In the genomic region with DNA sequence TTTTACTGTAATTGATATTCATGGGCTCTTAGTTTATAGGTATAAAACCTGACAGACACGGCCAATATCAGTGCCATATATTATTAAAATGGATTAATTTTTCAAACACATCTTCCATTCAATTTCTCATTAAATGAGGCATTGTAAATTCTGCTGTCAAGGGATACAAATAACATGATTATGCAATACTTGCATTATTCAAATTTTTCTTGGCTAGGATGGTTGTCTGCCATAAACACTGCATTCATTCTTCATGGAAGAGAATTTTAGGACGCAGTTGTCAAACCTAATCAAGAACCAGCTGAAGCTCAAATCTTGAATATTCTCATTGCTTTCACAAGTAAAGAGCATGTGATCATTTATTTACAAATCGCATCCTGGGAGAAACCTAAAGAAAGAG, we compare ENCODE assay signal across 2 cellular contexts.
TF ChIP-seq lines count a peak whose summit lies in the region.

No MANE protein-coding gene starts in this region.

TF ChIP-seq in HepG2, 621 proteins besides CTCF, POLR2A, EP300 and RAD21 (continued from another document):
- TF ChIP-seq, protein P1, sequence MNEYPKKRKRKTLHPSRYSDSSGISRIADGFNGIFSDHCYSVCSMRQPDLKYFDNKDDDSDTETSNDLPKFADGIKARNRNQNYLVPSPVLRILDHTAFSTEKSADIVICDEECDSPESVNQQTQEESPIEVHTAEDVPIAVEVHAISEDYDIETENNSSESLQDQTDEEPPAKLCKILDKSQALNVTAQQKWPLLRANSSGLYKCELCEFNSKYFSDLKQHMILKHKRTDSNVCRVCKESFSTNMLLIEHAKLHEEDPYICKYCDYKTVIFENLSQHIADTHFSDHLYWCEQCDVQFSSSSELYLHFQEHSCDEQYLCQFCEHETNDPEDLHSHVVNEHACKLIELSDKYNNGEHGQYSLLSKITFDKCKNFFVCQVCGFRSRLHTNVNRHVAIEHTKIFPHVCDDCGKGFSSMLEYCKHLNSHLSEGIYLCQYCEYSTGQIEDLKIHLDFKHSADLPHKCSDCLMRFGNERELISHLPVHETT (CRISPR knock-in tag; conservative IDR thresholded peaks at IDR 0.05) = no peak

TF ChIP-seq in GM23338, 12 proteins besides CTCF, POLR2A, EP300 and RAD21:
- TF ChIP-seq, protein P2, sequence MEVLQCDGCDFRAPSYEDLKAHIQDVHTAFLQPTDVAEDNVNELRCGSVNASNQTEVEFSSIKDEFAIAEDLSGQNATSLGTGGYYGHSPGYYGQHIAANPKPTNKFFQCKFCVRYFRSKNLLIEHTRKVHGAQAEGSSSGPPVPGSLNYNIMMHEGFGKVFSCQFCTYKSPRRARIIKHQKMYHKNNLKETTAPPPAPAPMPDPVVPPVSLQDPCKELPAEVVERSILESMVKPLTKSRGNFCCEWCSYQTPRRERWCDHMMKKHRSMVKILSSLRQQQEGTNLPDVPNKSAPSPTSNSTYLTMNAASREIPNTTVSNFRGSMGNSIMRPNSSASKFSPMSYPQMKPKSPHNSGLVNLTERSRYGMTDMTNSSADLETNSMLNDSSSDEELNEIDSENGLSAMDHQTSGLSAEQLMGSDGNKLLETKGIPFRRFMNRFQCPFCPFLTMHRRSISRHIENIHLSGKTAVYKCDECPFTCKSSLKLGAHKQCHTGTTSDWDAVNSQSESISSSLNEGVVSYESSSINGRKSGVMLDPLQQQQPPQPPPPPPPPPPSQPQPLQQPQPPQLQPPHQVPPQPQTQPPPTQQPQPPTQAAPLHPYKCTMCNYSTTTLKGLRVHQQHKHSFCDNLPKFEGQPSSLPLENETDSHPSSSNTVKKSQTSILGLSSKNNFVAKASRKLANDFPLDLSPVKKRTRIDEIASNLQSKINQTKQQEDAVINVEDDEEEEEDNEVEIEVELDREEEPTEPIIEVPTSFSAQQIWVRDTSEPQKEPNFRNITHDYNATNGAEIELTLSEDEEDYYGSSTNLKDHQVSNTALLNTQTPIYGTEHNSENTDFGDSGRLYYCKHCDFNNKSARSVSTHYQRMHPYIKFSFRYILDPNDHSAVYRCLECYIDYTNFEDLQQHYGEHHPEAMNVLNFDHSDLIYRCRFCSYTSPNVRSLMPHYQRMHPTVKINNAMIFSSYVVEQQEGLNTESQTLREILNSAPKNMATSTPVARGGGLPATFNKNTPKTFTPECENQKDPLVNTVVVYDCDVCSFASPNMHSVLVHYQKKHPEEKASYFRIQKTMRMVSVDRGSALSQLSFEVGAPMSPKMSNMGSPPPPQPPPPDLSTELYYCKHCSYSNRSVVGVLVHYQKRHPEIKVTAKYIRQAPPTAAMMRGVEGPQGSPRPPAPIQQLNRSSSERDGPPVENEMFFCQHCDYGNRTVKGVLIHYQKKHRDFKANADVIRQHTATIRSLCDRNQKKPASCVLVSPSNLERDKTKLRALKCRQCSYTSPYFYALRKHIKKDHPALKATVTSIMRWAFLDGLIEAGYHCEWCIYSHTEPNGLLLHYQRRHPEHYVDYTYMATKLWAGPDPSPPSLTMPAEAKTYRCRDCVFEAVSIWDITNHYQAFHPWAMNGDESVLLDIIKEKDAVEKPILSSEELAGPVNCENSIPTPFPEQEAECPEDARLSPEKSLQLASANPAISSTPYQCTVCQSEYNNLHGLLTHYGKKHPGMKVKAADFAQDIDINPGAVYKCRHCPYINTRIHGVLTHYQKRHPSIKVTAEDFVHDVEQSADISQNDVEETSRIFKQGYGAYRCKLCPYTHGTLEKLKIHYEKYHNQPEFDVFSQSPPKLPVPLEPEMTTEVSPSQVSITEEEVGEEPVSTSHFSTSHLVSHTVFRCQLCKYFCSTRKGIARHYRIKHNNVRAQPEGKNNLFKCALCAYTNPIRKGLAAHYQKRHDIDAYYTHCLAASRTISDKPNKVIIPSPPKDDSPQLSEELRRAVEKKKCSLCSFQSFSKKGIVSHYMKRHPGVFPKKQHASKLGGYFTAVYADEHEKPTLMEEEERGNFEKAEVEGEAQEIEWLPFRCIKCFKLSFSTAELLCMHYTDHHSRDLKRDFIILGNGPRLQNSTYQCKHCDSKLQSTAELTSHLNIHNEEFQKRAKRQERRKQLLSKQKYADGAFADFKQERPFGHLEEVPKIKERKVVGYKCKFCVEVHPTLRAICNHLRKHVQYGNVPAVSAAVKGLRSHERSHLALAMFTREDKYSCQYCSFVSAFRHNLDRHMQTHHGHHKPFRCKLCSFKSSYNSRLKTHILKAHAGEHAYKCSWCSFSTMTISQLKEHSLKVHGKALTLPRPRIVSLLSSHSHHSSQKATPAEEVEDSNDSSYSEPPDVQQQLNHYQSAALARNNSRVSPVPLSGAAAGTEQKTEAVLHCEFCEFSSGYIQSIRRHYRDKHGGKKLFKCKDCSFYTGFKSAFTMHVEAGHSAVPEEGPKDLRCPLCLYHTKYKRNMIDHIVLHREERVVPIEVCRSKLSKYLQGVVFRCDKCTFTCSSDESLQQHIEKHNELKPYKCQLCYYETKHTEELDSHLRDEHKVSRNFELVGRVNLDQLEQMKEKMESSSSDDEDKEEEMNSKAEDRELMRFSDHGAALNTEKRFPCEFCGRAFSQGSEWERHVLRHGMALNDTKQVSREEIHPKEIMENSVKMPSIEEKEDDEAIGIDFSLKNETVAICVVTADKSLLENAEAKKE (CRISPR knock-in tag; IDR thresholded peaks at IDR 0.05) = no peak
- TF ChIP-seq JUNB (IDR thresholded peaks at IDR 0.05; ENCODE audit: unreplicated experiment) (no peak), ZNF114 (CRISPR knock-in tag; IDR thresholded peaks at IDR 0.05) (no peak), EZH2 (IDR thresholded peaks at IDR 0.05; ENCODE audit: low read depth, unreplicated experiment) (no peak), NANOG (IDR thresholded peaks at IDR 0.05; ENCODE audit: borderline replicate concordance) (no peak), CREB1 (CRISPR knock-in tag; IDR thresholded peaks at IDR 0.05; ENCODE audit: low read depth) (no peak), POLR2AphosphoS5 (IDR thresholded peaks at IDR 0.05; ENCODE audit: low read depth) (no peak), ZNF331 (CRISPR knock-in tag; IDR thresholded peaks at IDR 0.05; ENCODE audit: low read depth) (no peak)
- TF ChIP-seq, protein P3, sequence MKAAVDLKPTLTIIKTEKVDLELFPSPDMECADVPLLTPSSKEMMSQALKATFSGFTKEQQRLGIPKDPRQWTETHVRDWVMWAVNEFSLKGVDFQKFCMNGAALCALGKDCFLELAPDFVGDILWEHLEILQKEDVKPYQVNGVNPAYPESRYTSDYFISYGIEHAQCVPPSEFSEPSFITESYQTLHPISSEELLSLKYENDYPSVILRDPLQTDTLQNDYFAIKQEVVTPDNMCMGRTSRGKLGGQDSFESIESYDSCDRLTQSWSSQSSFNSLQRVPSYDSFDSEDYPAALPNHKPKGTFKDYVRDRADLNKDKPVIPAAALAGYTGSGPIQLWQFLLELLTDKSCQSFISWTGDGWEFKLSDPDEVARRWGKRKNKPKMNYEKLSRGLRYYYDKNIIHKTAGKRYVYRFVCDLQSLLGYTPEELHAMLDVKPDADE (IDR thresholded peaks at IDR 0.05) = no peak
TF ChIP-seq in GM23338: peak in this region for 0.
